7 cellular contexts compared by ENCODE assay signal in genomic region chr6:44221291-44221960, GRCh38. TPM values are rescaled to one million over a fixed set of nuclear protein-coding genes. Genes with fewer than 3 reads are reported as not detected.
DNase-seq lines count a peak whose midpoint lies in the region; ATAC-seq and TF ChIP-seq lines count a peak whose summit lies in the region.

No MANE protein-coding gene starts in this region.

- TF ChIP-seq CTCF in GM13977 (IDR thresholded peaks at IDR 0.05; ENCODE audit: extremely low read depth, insufficient read depth, missing control alignments) (peak; percentile 92), lower lobe of right lung (IDR thresholded peaks at IDR 0.05) (peak; percentile 84)

- intact Hi-C loops in lower lobe of right lung (cut with DNase I): no loop called here

- no peaks in the 10 kb centered on the region for H3K27me3 ChIP-seq in lower lobe of right lung (ENCODE audit: low read depth)

- in situ Hi-C loops in GM13977 (cut with MboI; ENCODE audit: low pct_unique_long_range_greater_than_20kb, low sequenced_read_pairs, unreplicated experiment): no loop called here

- peaks cover 86% of the 10 kb centered on the region for H3K4me1 ChIP-seq in lower lobe of right lung

- H3K9me3 ChIP-seq in lower lobe of right lung: no peaks in the 10 kb centered on the region

- H3K4me3 ChIP-seq in lower lobe of right lung: peak overlapping the region; percentile 11

- peak; percentile 86 for DNase-seq in GM13977 (ENCODE audit: low spot score)
- peak; percentile 36 for DNase-seq in NCI-H526 treated with DMSO at 0.1 percent for 48 hours (lab: John Stamatoyannopoulos, UW)
- peak; percentile 86 for DNase-seq in activated CD4-positive, alpha-beta T cell treated with anti-CD3 and anti-CD28 coated beads for 48 hours
- DNase-seq in dermis blood vessel endothelial cell: peak; percentile 95
- DNase-seq in lower lobe of right lung: peak; percentile 92
- DNase-seq in stimulated activated CD4-positive, alpha-beta T cell treated with anti-CD3 and anti-CD28 coated beads, TNF-alpha, amount 100 ng/mL, for 4 hours (ENCODE audit: low read depth in 3 of 3): peak; percentile 40 to 47 (median 46)

- H3K36me3 ChIP-seq in lower lobe of right lung: no peaks in the 10 kb centered on the region

- H3K27ac ChIP-seq in lower lobe of right lung: peak overlapping the region; percentile 80

- ATAC-seq in HG03139 (IDR thresholded peaks at IDR 0.05; ENCODE audit: unreplicated experiment) (peak; percentile 46), lower lobe of right lung (peak; percentile 72 to 81)

RNA-seq across cellular contexts. Expression of gene SLC29A1, which starts 2.0 kb away (rescaled TPM):
- total RNA-seq in dermis blood vessel endothelial cell (41.7 and 64.8 TPM in 2 replicates), lower lobe of right lung (36.2 TPM)

RNA-seq across cellular contexts. Expression of gene MYMX, which starts 4.7 kb away (rescaled TPM):
- total RNA-seq in dermis blood vessel endothelial cell (0.23 TPM in 1 of 2 replicates, not detected in the other), lower lobe of right lung (not detected)

RNA-seq across cellular contexts. Expression of gene HSP90AB1, which starts 25.5 kb away (rescaled TPM):
- 558 and 784 TPM in 2 replicates for total RNA-seq in dermis blood vessel endothelial cell
- total RNA-seq in lower lobe of right lung: 680 TPM

RNA-seq across cellular contexts. Expression of gene SLC35B2, which starts 35.9 kb away (rescaled TPM):
- total RNA-seq in dermis blood vessel endothelial cell (43.1 and 52.7 TPM in 2 replicates), lower lobe of right lung (23.8 TPM)

RNA-seq across cellular contexts. Expression of gene NFKBIE, which starts 43.9 kb away (rescaled TPM):
- total RNA-seq in dermis blood vessel endothelial cell (13.4 and 41.7 TPM in 2 replicates), lower lobe of right lung (10.4 TPM)

Comparison
In these comparisons a context has a peak if more than half of its experiments do, and no peak if none do; other contexts are left out.
1. Peak in every context shown above with its lines: DNase-seq, ATAC-seq, H3K4me3 ChIP-seq and H3K27ac ChIP-seq.
2. DNase-seq: peak in every context shown above with its lines; median percentile 95 in dermis blood vessel endothelial cell; 92 in lower lobe of right lung; 86 in GM13977; 86 in activated CD4-positive, alpha-beta T cell treated with anti-CD3 and anti-CD28 coated beads for 48 hours; 46 in stimulated activated CD4-positive, alpha-beta T cell treated with anti-CD3 and anti-CD28 coated beads, TNF-alpha, amount 100 ng/mL, for 4 hours; 36 in NCI-H526 treated with DMSO at 0.1 percent for 48 hours.